12 cellular contexts compared by ENCODE assay signal in the genomic region with DNA sequence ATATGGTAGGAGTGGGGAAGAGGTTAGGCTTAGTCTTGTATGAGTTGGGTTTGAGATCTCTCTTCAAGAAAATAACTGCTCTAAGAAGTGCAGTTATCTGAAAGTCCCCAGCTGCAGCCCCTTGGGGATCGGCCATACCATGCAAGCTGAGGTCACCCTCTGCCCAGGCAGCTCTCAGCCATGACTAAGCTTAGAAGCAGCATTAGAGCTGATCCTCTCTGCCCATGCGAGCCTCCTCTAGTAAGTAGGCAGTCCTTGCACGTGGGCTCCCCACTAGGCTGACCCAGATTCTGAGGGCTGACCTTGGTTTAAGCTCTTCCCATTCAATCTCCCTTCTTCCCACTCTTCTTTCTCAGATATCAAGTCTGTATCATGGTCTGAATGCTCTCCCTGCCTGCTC.
A peak's percentile ranks its signal among the peaks of the same experiment; 100 is the strongest.
DNase-seq lines count a peak whose midpoint lies in the region; FAIRE-seq and TF ChIP-seq lines count a peak whose summit lies in the region.
"Had no signal": no experiment of that assay in that cellular context is flagged by ENCODE, and none has a peak within 500 bp of the region (broad histone marks: within the 10 kb centered on the region; RNA-seq: fewer than 3 reads in every experiment).

No MANE protein-coding gene starts in this region.

- H3K27me3 Mint-ChIP-seq in neural progenitor cell (ENCODE audit: insufficient read depth, low read depth): no peaks in the 10 kb centered on the region

- H4K20me1 ChIP-seq in neural progenitor cell (ENCODE audit: low read depth): no peaks in the 10 kb centered on the region

- no peaks in the 10 kb centered on the region for H3K4me1 Mint-ChIP-seq in neural progenitor cell
- H3K4me1 Mint-ChIP-seq: endodermal cell had no signal

- no peak overlapping the region for H3K9ac ChIP-seq in neural progenitor cell

- H3K36me3 Mint-ChIP-seq in neural progenitor cell: no peaks in the 10 kb centered on the region

- H3K4me1 ChIP-seq in neural progenitor cell: no peaks in the 10 kb centered on the region

- no peaks in the 10 kb centered on the region for H3K36me3 ChIP-seq in neural progenitor cell
- H3K36me3 ChIP-seq: heart left ventricle had no signal

- no peaks in the 10 kb centered on the region for H3K9me3 Mint-ChIP-seq in neural progenitor cell
- H3K9me3 Mint-ChIP-seq: endodermal cell had no signal

- no peaks in the 10 kb centered on the region for H3K27me3 ChIP-seq in neural progenitor cell
- H3K27me3 ChIP-seq: heart left ventricle had no signal

- no peak overlapping the region for H3K4me3 Mint-ChIP-seq in neural progenitor cell
- H3K4me3 Mint-ChIP-seq: endodermal cell had no signal

- no peak overlapping the region for H3K4me2 ChIP-seq in neural progenitor cell

- TF ChIP-seq CTCF in neural progenitor cell (IDR thresholded peaks at IDR 0.05) (no peak), coronary artery (IDR thresholded peaks at IDR 0.05) (no peak)

- no peak overlapping the region for H3K27ac Mint-ChIP-seq in neural progenitor cell
- H3K27ac Mint-ChIP-seq: endodermal cell had no signal

- H2AFZ ChIP-seq in neural progenitor cell (replicated peaks): no peak overlapping the region

- no peak for FAIRE-seq in HTR-8/SVneo (lab: Jason Lieb, UNC)
- FAIRE-seq: small intestine had no signal

- H3K27ac ChIP-seq in neural progenitor cell: no peak overlapping the region
- no peak overlapping the region for H3K27ac ChIP-seq in coronary artery
- H3K27ac ChIP-seq: heart left ventricle had no signal

- peak; percentile 64 for DNase-seq in AG08395 (ENCODE audit: low spot score)
- peak; percentile 42 for DNase-seq in HTR-8/SVneo (ENCODE audit: insufficient read length, low spot score)
- peak; percentile 47 for DNase-seq in astrocyte of the hippocampus (ENCODE audit: low read depth, low spot score)
- peak; percentile 86 for DNase-seq in islet precursor cell
- no peak for DNase-seq in HuH-7 (ENCODE audit: low spot score)
- no peak for DNase-seq in neural progenitor cell (ENCODE audit: low spot score)
- DNase-seq in coronary artery (ENCODE audit: low spot score): no peak
- no peak for DNase-seq in NCI-H1694 treated with DMSO at 0.1 percent for 48 hours (lab: John Stamatoyannopoulos, UW)
- DNase-seq: activated naive CD4-positive, alpha-beta T cell; endodermal cell; heart left ventricle; small intestine had no signal

- no peaks in the 10 kb centered on the region for H3K9me3 ChIP-seq in neural progenitor cell (ENCODE audit: low read depth)
- H3K9me3 ChIP-seq: heart left ventricle had no signal

- H3K4me3 ChIP-seq in neural progenitor cell: no peak overlapping the region
- no peak overlapping the region for H3K4me3 ChIP-seq in coronary artery
- H3K4me3 ChIP-seq: heart left ventricle had no signal

- peaks cover 14% of the 10 kb centered on the region for H3K79me2 ChIP-seq in neural progenitor cell (ENCODE audit: low read depth)

- H3F3A ChIP-seq in neural progenitor cell (ENCODE audit: low read depth): no peaks in the 10 kb centered on the region

Comparison
In these comparisons a context has a peak if more than half of its experiments do, and no peak if none do; other contexts are left out.
1. DNase-seq: peak in AG08395 (single experiment), HTR-8/SVneo (single experiment), astrocyte of the hippocampus (single experiment) and islet precursor cell (single experiment); none in HuH-7 (single experiment), neural progenitor cell (single experiment), coronary artery (single experiment) and NCI-H1694 treated with DMSO at 0.1 percent for 48 hours (single experiment).